Comparison of ENCODE assay signal across 1 cellular context in genomic region chr11:124622531-124623451, GRCh38.
TF ChIP-seq lines count a peak whose summit lies in the region.

TSS of gene TBRG1 (plus strand) at chr11:124622864. CDS start at chr11:124623084, 220 bp downstream.

TF ChIP-seq in GM12878, 131 proteins besides CTCF, POLR2A, EP300 and RAD21 (continued from another document and continues in another):
- TF ChIP-seq CEBPZ (IDR thresholded peaks at IDR 0.05; ENCODE audit: low read depth, low read length): no peak
- TF ChIP-seq EGR1 (IDR thresholded peaks at IDR 0.05; ENCODE audit: borderline replicate concordance in 1 of 2, low read depth in 2 of 2, low read length in 2 of 2): peak in 1 of 2 experiments; percentile 44; a peak in 1 of 3 replicates
- TF ChIP-seq CBFB (IDR thresholded peaks at IDR 0.05; ENCODE audit: low read depth): peak; percentile 88
- no peak for TF ChIP-seq BACH1 (IDR thresholded peaks at IDR 0.05; ENCODE audit: borderline replicate concordance)
- TF ChIP-seq SMARCA5 (IDR thresholded peaks at IDR 0.05): no peak
- no peak for TF ChIP-seq NFXL1 (IDR thresholded peaks at IDR 0.05; ENCODE audit: borderline replicate concordance)
- TF ChIP-seq IKZF2 (IDR thresholded peaks at IDR 0.05): peak; percentile 53
- TF ChIP-seq BHLHE40 (IDR thresholded peaks at IDR 0.05; ENCODE audit: borderline replicate concordance in 1 of 2, low read depth in 2 of 2, low read length in 1 of 2): peak in 1 of 2 experiments; percentile 3; a peak in 1 of 4 replicates
- no peak for TF ChIP-seq ZBTB4 (CRISPR knock-in tag; IDR thresholded peaks at IDR 0.05)
- no peak for TF ChIP-seq IRF5 (IDR thresholded peaks at IDR 0.05; ENCODE audit: borderline replicate concordance)
- TF ChIP-seq PBX3 (IDR thresholded peaks at IDR 0.05; ENCODE audit: insufficient replicate concordance, low read depth, low read length): no peak
- TF ChIP-seq E4F1 (IDR thresholded peaks at IDR 0.05; ENCODE audit: borderline replicate concordance, partially characterized antibody): peak; percentile 75
- TF ChIP-seq TCF3 (IDR thresholded peaks at IDR 0.05; ENCODE audit: borderline replicate concordance, insufficient read depth, low read depth, low read length): 0 out of 2 replicates have a peak, but pooled peaks have one; percentile 36
- no peak; the same call in 1 of the 2 replicates for TF ChIP-seq SMC3 (IDR thresholded peaks at IDR 0.05; ENCODE audit: borderline replicate concordance, low read length)
- no peak for TF ChIP-seq SKIL (IDR thresholded peaks at IDR 0.05; ENCODE audit: low read depth, poor library complexity, severe bottlenecking)
- no peak for TF ChIP-seq FOXM1 (IDR thresholded peaks at IDR 0.05; ENCODE audit: low read depth, low read length)
- TF ChIP-seq ZNF217 (IDR thresholded peaks at IDR 0.05): no peak
- no peak for TF ChIP-seq ATF2 (IDR thresholded peaks at IDR 0.05; ENCODE audit: low read length)
- peak; percentile 8 for TF ChIP-seq RELA (IDR thresholded peaks at IDR 0.05; ENCODE audit: borderline replicate concordance, partially characterized antibody)
- no peak for TF ChIP-seq BCLAF1 (IDR thresholded peaks at IDR 0.05)
- no peak for TF ChIP-seq TCF12 (IDR thresholded peaks at IDR 0.05; ENCODE audit: low read depth, low read length)
- TF ChIP-seq CEBPB (IDR thresholded peaks at IDR 0.05; ENCODE audit: borderline replicate concordance in 1 of 2, low read depth in 2 of 2, low read length in 2 of 2): no peak
- TF ChIP-seq ATF7 (IDR thresholded peaks at IDR 0.05; ENCODE audit: low read depth): peak; percentile 36; the same call in 1 of the 2 replicates
- TF ChIP-seq CHD2 (IDR thresholded peaks at IDR 0.05; ENCODE audit: borderline replicate concordance, low read depth, low read length): no peak
- 0 out of 2 replicates have a peak, but pooled peaks have one; percentile 18 for TF ChIP-seq MLLT1 (IDR thresholded peaks at IDR 0.05)
- TF ChIP-seq IRF4 (IDR thresholded peaks at IDR 0.05; ENCODE audit: low read depth, low read length): 0 out of 2 replicates have a peak, but pooled peaks have one; percentile 9
- no peak for TF ChIP-seq ZBTB33 (IDR thresholded peaks at IDR 0.05)
- peak; percentile 92 for TF ChIP-seq IKZF1 (conservative IDR thresholded peaks at IDR 0.05)
